Comparison of ENCODE assay signal across 2 cellular contexts in genomic region chr6:30764490-30765043, GRCh38.
TF ChIP-seq lines count a peak whose summit lies in the region.

No MANE protein-coding gene starts in this region.

TF ChIP-seq in WTC11, 78 proteins besides CTCF, POLR2A, EP300 and RAD21:
- TF ChIP-seq ETV6 (CRISPR knock-in tag; IDR thresholded peaks at IDR 0.05) = 0 out of 2 replicates have a peak, but pooled peaks have one; percentile 23

TF ChIP-seq in K562, 482 proteins besides CTCF, POLR2A, EP300 and RAD21:
- 0 out of 2 replicates have a peak, but pooled peaks have one; percentile 54 for TF ChIP-seq ETV1 (tag; conservative IDR thresholded peaks at IDR 0.05; ENCODE audit: low read depth)
- 0 out of 2 replicates have a peak, but pooled peaks have one; percentile 63 for TF ChIP-seq NBN (IDR thresholded peaks at IDR 0.05; ENCODE audit: low read depth)
- peak; percentile 21 for TF ChIP-seq PHF20 (IDR thresholded peaks at IDR 0.05; ENCODE audit: partially characterized antibody)
- TF ChIP-seq PRDM10 (IDR thresholded peaks at IDR 0.05; ENCODE audit: partially characterized antibody) = peak; percentile 57
- peak; percentile 22; the same call in 1 of the 2 replicates for TF ChIP-seq L3MBTL2 (IDR thresholded peaks at IDR 0.05)
- 0 out of 2 replicates have a peak, but pooled peaks have one; percentile 54 for TF ChIP-seq DPF2 (IDR thresholded peaks at IDR 0.05)
- TF ChIP-seq SMARCE1 (IDR thresholded peaks at IDR 0.05) = peak; percentile 56; the same call in 1 of the 2 replicates
